2 cellular contexts compared by ENCODE assay signal in the genomic region with DNA sequence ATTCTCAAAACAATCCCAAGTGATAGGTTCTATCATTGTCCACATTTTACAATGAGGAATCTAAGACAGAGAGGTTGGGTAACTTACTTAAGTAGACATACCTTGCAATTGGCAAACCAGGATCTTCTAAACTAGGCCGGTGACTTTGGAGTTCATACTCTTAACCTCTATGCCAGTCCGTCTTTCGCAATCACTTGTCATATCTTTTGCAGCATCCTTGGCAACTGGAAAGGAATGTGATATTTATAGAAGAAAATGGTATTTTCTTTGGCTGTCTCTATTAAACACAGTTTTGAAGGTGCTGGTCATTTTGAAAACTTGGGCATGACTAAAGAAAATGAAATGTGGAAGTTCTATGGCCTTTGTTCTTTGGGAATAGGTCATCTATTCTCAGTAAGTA.
A peak's percentile ranks its signal among the peaks of the same experiment; 100 is the strongest.
TF ChIP-seq lines count a peak whose summit lies in the region.

No MANE protein-coding gene starts in this region.

TF ChIP-seq in HepG2, 621 proteins besides CTCF, POLR2A, EP300 and RAD21:
- TF ChIP-seq CEBPB (IDR thresholded peaks at IDR 0.05; ENCODE audit: borderline replicate concordance, low read depth, low read length) = peak; percentile 17; the same call in 1 of the 2 replicates
- TF ChIP-seq ZNF264 (CRISPR knock-in tag; IDR thresholded peaks at IDR 0.05) = no peak

TF ChIP-seq in H1, 55 proteins besides CTCF, POLR2A, EP300 and RAD21:
- TF ChIP-seq CBX8 (IDR thresholded peaks at IDR 0.05; ENCODE audit: borderline replicate concordance, low read depth, low read length) (no peak), CEBPB (IDR thresholded peaks at IDR 0.05; ENCODE audit: low read depth, low read length) (peak; percentile 18; the same call in 1 of the 2 replicates)
